Comparison of ENCODE assay signal across 19 cellular contexts in genomic region chr14:98298481-98299227, GRCh38.
"Had no signal": no experiment of that assay in that cellular context is flagged by ENCODE, and none has a peak within 500 bp of the region (broad histone marks: within the 10 kb centered on the region; RNA-seq: fewer than 3 reads in every experiment).

No MANE protein-coding gene starts in this region.

- H3K9me3 ChIP-seq: breast epithelium had no signal

- H3K4me1 ChIP-seq: breast epithelium had no signal

- H3K4me1 Mint-ChIP-seq: central memory CD8-positive, alpha-beta T cell had no signal

- H3K4me3 ChIP-seq: breast epithelium had no signal

- H3K27me3 ChIP-seq: breast epithelium had no signal

- H3K36me3 ChIP-seq: breast epithelium had no signal

- H3K27ac Mint-ChIP-seq: activated CD4-positive, alpha-beta T cell treated with anti-CD3 and anti-CD28 coated beads for 36 hours; activated CD8-positive, alpha-beta T cell treated with anti-CD3 and anti-CD28 coated beads for 36 hours; activated naive CD4-positive, alpha-beta T cell treated with anti-CD3 and anti-CD28 coated beads, Interleukin-2, amount 50 U/mL, for 24 hours; activated T-cell treated with anti-CD3 and anti-CD28 coated beads, Interleukin-2, amount 50 U/mL, for 72 hours had no signal

- H3K27ac ChIP-seq: breast epithelium, VCaP had no signal

- H3K36me3 Mint-ChIP-seq: activated naive CD4-positive, alpha-beta T cell treated with anti-CD3 and anti-CD28 coated beads, Interleukin-2, amount 50 U/mL, for 24 hours had no signal

- H3K4me3 Mint-ChIP-seq: activated CD4-positive, alpha-beta T cell treated with anti-CD3 and anti-CD28 coated beads for 36 hours; activated CD8-positive, alpha-beta T cell treated with anti-CD3 and anti-CD28 coated beads for 36 hours; activated naive CD4-positive, alpha-beta T cell treated with anti-CD3 and anti-CD28 coated beads, Interleukin-2, amount 50 U/mL, for 24 hours; activated T-cell treated with anti-CD3 and anti-CD28 coated beads, Interleukin-2, amount 50 U/mL, for 72 hours; central memory CD8-positive, alpha-beta T cell had no signal

- ATAC-seq: activated CD4-positive, alpha-beta T cell treated with anti-CD3 and anti-CD28 coated beads for 36 hours; activated CD8-positive, alpha-beta T cell treated with anti-CD3 and anti-CD28 coated beads for 36 hours; activated T-cell treated with anti-CD3 and anti-CD28 coated beads, Interleukin-2, amount 50 U/mL, for 72 hours had no signal

- H3K9me3 Mint-ChIP-seq: activated CD8-positive, alpha-beta T cell treated with anti-CD3 and anti-CD28 coated beads for 36 hours; central memory CD8-positive, alpha-beta T cell had no signal

- H3K27me3 Mint-ChIP-seq: activated CD4-positive, alpha-beta T cell treated with anti-CD3 and anti-CD28 coated beads for 36 hours; activated CD8-positive, alpha-beta T cell treated with anti-CD3 and anti-CD28 coated beads for 36 hours; activated naive CD4-positive, alpha-beta T cell treated with anti-CD3 and anti-CD28 coated beads, Interleukin-2, amount 50 U/mL, for 24 hours; central memory CD8-positive, alpha-beta T cell had no signal

- DNase-seq: activated CD4-positive, alpha-beta T cell treated with anti-CD3 and anti-CD28 coated beads for 36 hours; activated CD4-positive, CD25-positive, alpha-beta regulatory T cell; activated CD8-positive, alpha-beta memory T cell treated with anti-CD3 and anti-CD28 coated beads, Interleukin-2, amount 50 U/mL, for 4 hours; activated CD8-positive, alpha-beta T cell treated with anti-CD3 and anti-CD28 coated beads for 36 hours; activated T-cell treated with anti-CD3 and anti-CD28 coated beads, Interleukin-2, amount 50 U/mL, for 72 hours; aorta; KG1; MV-4-11; NCI-H1092 treated with DMSO at 0.1 percent for 48 hours; NCI-H1417 treated with DMSO at 0.1 percent for 48 hours; NCI-H1694; NCI-H2029 treated with DMSO at 0.1 percent for 48 hours; NCI-H446; NCI-H524; SIG-M5 had no signal
